24 cellular contexts compared by ENCODE assay signal in the genomic region with DNA sequence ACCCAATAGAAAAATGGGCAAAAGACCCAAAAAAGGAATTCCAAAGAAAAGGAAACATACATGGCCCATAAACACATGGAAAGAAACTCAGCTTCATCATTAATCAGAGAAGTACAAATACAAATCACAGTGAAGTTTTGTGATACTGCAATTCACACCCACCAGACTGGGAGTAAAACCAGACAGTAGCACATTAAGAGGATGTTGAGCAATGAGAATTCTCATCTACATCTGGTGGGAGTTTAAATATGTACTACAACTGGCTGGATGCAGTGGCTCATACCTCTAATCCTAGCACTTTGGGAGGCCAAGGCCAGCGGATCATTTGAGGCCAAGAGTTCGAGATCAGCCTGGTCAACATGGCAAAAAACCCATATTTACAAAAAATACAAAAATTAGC.
"Had no signal": no experiment of that assay in that cellular context is flagged by ENCODE, and none has a peak within 500 bp of the region (broad histone marks: within the 10 kb centered on the region; RNA-seq: fewer than 3 reads in every experiment).

No MANE protein-coding gene starts in this region.

- DNase-seq: activated CD4-positive, alpha-beta memory T cell treated with anti-CD3 and anti-CD28 coated beads for 36 hours; activated CD4-positive, alpha-beta T cell treated with anti-CD3 and anti-CD28 coated beads for 48 hours; activated CD8-positive, alpha-beta memory T cell treated with anti-CD3 and anti-CD28 coated beads, Interleukin-2, amount 50 U/mL, for 4 hours; activated effector memory CD4-positive, alpha-beta T cell treated with anti-CD3 and anti-CD28 coated beads, Interleukin-2, amount 50 U/mL, for 16 hours; activated naive CD4-positive, alpha-beta T cell treated with anti-CD3 and anti-CD28 coated beads for 36 hours; activated naive CD8-positive, alpha-beta T cell treated with anti-CD3 and anti-CD28 coated beads for 36 hours; activated T-cell treated with anti-CD3 and anti-CD28 coated beads, Interleukin-2, amount 50 U/mL, for 1 hour; adrenal gland; cortex of kidney; head of caudate nucleus; hippocampal formation; midbrain; naive thymus-derived CD4-positive, alpha-beta T cell; psoas muscle; stimulated activated CD4-positive, alpha-beta T cell treated with anti-CD3 and anti-CD28 coated beads, Interleukin-15, amount 100 ng/mL, for 24 hours; stimulated activated CD4-positive, alpha-beta T cell treated with anti-CD3 and anti-CD28 coated beads, Interleukin-2, amount 100 ng/mL, for 24 hours; stimulated activated naive B cell treated with anti-CD40 and anti-IgM and Interleukin-4, amounts not matched to agents 10 μg/mL and 1 μg/mL and 100 μg/mL, for 72 hours; stomach; thyroid gland had no signal

- H3K4me3 ChIP-seq: adrenal gland, ascending aorta, cardiac muscle cell, psoas muscle, right atrium auricular region, stomach, thyroid gland, upper lobe of left lung, vagina had no signal
